In the genomic region with DNA sequence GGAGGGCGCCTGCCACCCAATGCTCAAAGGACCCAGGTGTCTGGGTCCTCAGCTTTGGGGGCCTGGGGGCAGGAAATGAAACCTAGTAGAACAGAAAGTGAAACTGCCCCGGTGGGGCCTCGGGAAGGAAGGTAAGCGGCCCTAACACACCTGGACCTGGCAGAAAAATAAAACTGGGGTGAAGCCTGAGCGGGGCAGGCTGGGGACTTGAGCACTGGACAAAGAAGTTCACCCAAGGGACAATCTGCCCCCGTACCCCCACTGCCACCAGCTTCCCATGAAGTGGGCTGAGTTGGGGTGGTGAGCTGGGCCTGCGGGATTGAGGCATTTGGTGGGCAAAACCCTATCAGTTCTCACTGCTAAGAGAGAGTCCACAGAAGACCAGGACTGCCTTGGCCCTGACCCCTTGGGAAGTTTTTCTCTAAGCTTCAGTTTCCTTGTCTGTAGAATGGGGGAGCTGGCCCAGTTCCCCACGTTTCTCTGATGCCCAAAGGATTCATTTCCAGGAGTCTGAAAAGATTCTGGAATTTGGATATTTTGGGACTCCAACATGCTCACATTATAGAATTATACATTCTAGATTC, we compare ENCODE assay signal across 8 cellular contexts. TPM values are rescaled to one million over a fixed set of nuclear protein-coding genes. Genes with fewer than 3 reads are reported as not detected.
DNase-seq lines count a peak whose midpoint lies in the region; ATAC-seq and TF ChIP-seq lines count a peak whose summit lies in the region.

No MANE protein-coding gene starts in this region.

- intact Hi-C loops in esophagus squamous epithelium (cut with DNase I) (no loop called here), psoas muscle (cut with DNase I) (no loop called here)

- H3K27ac ChIP-seq in AG04450 (ENCODE audit: low read depth, low read length) (peak overlapping the region; percentile 39), esophagus squamous epithelium (peak overlapping the region; percentile 92 to 99 (median 96)), psoas muscle (peak overlapping the region; percentile 69)

- H3K27me3 Mint-ChIP-seq in HFFc6 (ENCODE audit: insufficient read depth), result peaks cover 2% of the 10 kb centered on the region; the same call in 1 of the 2 replicates

- peak overlapping the region; percentile 95 for H3K27ac Mint-ChIP-seq in HFFc6

- H3K4me3 ChIP-seq in AG04450 (ENCODE audit: low read depth, low read length) (peak overlapping the region; percentile 71), esophagus squamous epithelium (peak overlapping the region; percentile 68 to 95 (median 85)), psoas muscle (peak overlapping the region; percentile 89)

- H3K36me3 ChIP-seq in esophagus squamous epithelium, result peaks cover 0 to 33% (median 4%) of the 10 kb centered on the region in 3 donors
- peaks cover 0 to 14% of the 10 kb centered on the region in 2 donors for H3K36me3 ChIP-seq in psoas muscle (ENCODE audit: insufficient read depth in 1 of 2, low read depth in 1 of 2)

- WGBS in esophagus squamous epithelium, 2 donors, result 4 to 5% methylated on average over 6 to 7 of the region's 8 CpGs
- whole genome bisulfite sequencing in psoas muscle, 3 donors, result 16 to 21% (median 17%) methylated on average over 8 of the region's 8 CpGs

- CTCF ChIA-PET in AG04450 (lab: Charles Lee), result interaction anchor here (0.6 to 6.5 kb wide), 4 partner anchors 11 to 299 kb away, joined by 3 to 46 read pairs (median 6); partner anchors contain the start of gene DACT3

- H3K4me1 ChIP-seq in esophagus squamous epithelium (peaks cover 30 to 64% (median 31%) of the 10 kb centered on the region in 3 donors), psoas muscle (peaks cover 18% of the 10 kb centered on the region)

- peak in 1 of 4 donors; percentile 28 for TF ChIP-seq POLR2A in esophagus squamous epithelium (IDR thresholded peaks at IDR 0.05)

- H3K9me3 ChIP-seq in AG04450 (ENCODE audit: control insufficient read depth, insufficient read depth, low read length) (peaks cover 4% of the 10 kb centered on the region; the same call in 1 of the 2 replicates), esophagus squamous epithelium (no peaks in the 10 kb centered on the region), psoas muscle (no peaks in the 10 kb centered on the region)

- TF ChIP-seq CTCF in AG04450 (IDR thresholded peaks at IDR 0.05; ENCODE audit: low read depth, low read length), result no peak
- no peak for TF ChIP-seq CTCF in HFFc6 (IDR thresholded peaks at IDR 0.05)
- TF ChIP-seq CTCF in esophagus squamous epithelium (IDR thresholded peaks at IDR 0.05), result no peak
- no peak for TF ChIP-seq CTCF in psoas muscle (IDR thresholded peaks at IDR 0.05)

- peaks cover 6% of the 10 kb centered on the region for H3K36me3 Mint-ChIP-seq in HFFc6 (ENCODE audit: low read depth)

- H3K4me1 Mint-ChIP-seq in HFFc6 (ENCODE audit: low read depth), result peaks cover 26% of the 10 kb centered on the region

- H3K27me3 ChIP-seq in AG04450 (ENCODE audit: control insufficient read depth, insufficient read depth, low read length), result no peaks in the 10 kb centered on the region
- no peaks in the 10 kb centered on the region for H3K27me3 ChIP-seq in esophagus squamous epithelium
- H3K27me3 ChIP-seq in psoas muscle (ENCODE audit: insufficient read depth in 3 of 3, low read length in 2 of 3), result no peaks in the 10 kb centered on the region

- H3K4me3 Mint-ChIP-seq in HFFc6, result peak overlapping the region; percentile 94

- no peaks in the 10 kb centered on the region for H3K9me3 Mint-ChIP-seq in HFFc6

- POLR2A ChIA-PET in AG04450 (lab: Yijun Ruan, JAX), result interaction anchor here (0.5 to 0.6 kb wide), 3 partner anchors 10 to 279 kb away, joined by 3 to 7 read pairs (median 3); no protein-coding TSS in a partner anchor

- ATAC-seq in psoas muscle, result no peak
- ATAC-seq in HG03025 (IDR thresholded peaks at IDR 0.05; ENCODE audit: low FRiP score, unreplicated experiment), result no peak

- DNase-seq in AG04450 (ENCODE audit: low read depth, low spot score) (no peak), HFFc6 (no peak), esophagus squamous epithelium (lab: John Stamatoyannopoulos, UW) (no peak), psoas muscle (no peak), SHP77 (lab: John Stamatoyannopoulos, UW) (no peak), cortex of kidney (lab: John Stamatoyannopoulos, UW) (no peak)
- DNase-seq in activated CD4-positive, alpha-beta T cell treated with anti-CD3 and anti-CD28 coated beads, Interleukin-2, amount 50 U/mL, for 48 hours, result peak; percentile 53 to 58

RNA-seq across cellular contexts. Expression of gene PRKD2, which starts 2.3 kb away (rescaled TPM):
- polyA plus RNA-seq in AG04450 (2011; rRNA removed) (6.7 and 10.3 TPM in 2 replicates), psoas muscle (1 to 10 TPM; 4.0 to 6.9 (median 4.8) TPM)
- polyA minus RNA-seq in AG04450 (2011; rRNA and poly(A)+ RNA removed), result 15.2 and 18.8 TPM in 2 replicates
- total RNA-seq in HFFc6 (2021; fragmentation: NEBNext Ultra II Directional; extraction: Animal tissue kit (Norgen Biotek cat#: 25700)), result 10 to 100 TPM; 35.3 to 42.2 (median 38.4) TPM
- total RNA-seq in esophagus squamous epithelium (10 to 100 TPM; 28.8 to 54.2 (median 31.8) TPM), psoas muscle (1 to 10 TPM; 6.3 to 9.1 (median 8.1) TPM)

RNA-seq across cellular contexts. Expression of gene FKRP, which starts 31.2 kb away (rescaled TPM):
- polyA plus RNA-seq in AG04450 (2011; rRNA removed) (12.1 and 12.6 TPM in 2 replicates), psoas muscle (10 to 100 TPM; 11.6 to 15.0 (median 13.1) TPM)
- 6.4 and 10.8 TPM in 2 replicates for polyA minus RNA-seq in AG04450 (2011; rRNA and poly(A)+ RNA removed)
- total RNA-seq in HFFc6 (2021; fragmentation: NEBNext Ultra II Directional; extraction: Animal tissue kit (Norgen Biotek cat#: 25700)), result 10 to 100 TPM; 31.4 to 36.8 (median 33.2) TPM
- total RNA-seq in esophagus squamous epithelium (10 to 100 TPM in 1 of 4 donors, 1 to 10 TPM in 3; 5.6 to 12.6 (median 9.3) TPM), psoas muscle (10 to 100 TPM; 14.4 to 24.5 (median 20.3) TPM)

RNA-seq across cellular contexts. Expression of gene STRN4, which starts 31.6 kb away (rescaled TPM):
- polyA plus RNA-seq in AG04450 (2011; rRNA removed), result 48.1 and 59.3 TPM in 2 replicates
- polyA minus RNA-seq in AG04450 (2011; rRNA and poly(A)+ RNA removed), result 41.8 and 59.4 TPM in 2 replicates
- 10 to 100 TPM; 53.6 to 60.8 (median 58.3) TPM for total RNA-seq in HFFc6 (2021; fragmentation: NEBNext Ultra II Directional; extraction: Animal tissue kit (Norgen Biotek cat#: 25700))
- 10 to 100 TPM; 60.1 to 86.4 (median 69.7) TPM for total RNA-seq in esophagus squamous epithelium
- total RNA-seq in psoas muscle, result 10 to 100 TPM; 28.6 to 72.3 (median 40.6) TPM
- polyA plus RNA-seq in psoas muscle, result 10 to 100 TPM; 45.2 to 53.9 (median 46.2) TPM

RNA-seq across cellular contexts. Expression of gene DACT3, which starts 53.6 kb away (rescaled TPM):
- 6.1 and 6.9 TPM in 2 replicates for polyA plus RNA-seq in AG04450 (2011; rRNA removed)
- polyA minus RNA-seq in AG04450 (2011; rRNA and poly(A)+ RNA removed), result 4.2 and 5.1 TPM in 2 replicates
- 10 to 100 TPM; 12.6 to 17.2 (median 15.5) TPM for total RNA-seq in HFFc6 (2021; fragmentation: NEBNext Ultra II Directional; extraction: Animal tissue kit (Norgen Biotek cat#: 25700))
- total RNA-seq in esophagus squamous epithelium, result 1 to 10 TPM in 2 of 4 donors, under 1 TPM in 2; 0.22 to 5.7 (median 1.8) TPM
- total RNA-seq in psoas muscle, result 1 to 10 TPM in 3 of 4 donors, under 1 TPM in 1; 0.76 to 1.6 (median 1.1) TPM
- polyA plus RNA-seq in psoas muscle, result under 1 TPM; 0.44 to 0.66 (median 0.53) TPM

Comparison
In these comparisons a context has a peak if more than half of its experiments do, and no peak if none do; other contexts are left out.
1. DNase-seq: peak in activated CD4-positive, alpha-beta T cell treated with anti-CD3 and anti-CD28 coated beads, Interleukin-2, amount 50 U/mL, for 48 hours (2 of 2); none in AG04450 (single experiment), HFFc6 (single experiment), esophagus squamous epithelium (single experiment), psoas muscle (0 of 2), SHP77 (0 of 2) and cortex of kidney (single experiment).
2. H3K27ac ChIP-seq: peak in every context shown above with its lines; median percentile 96 in esophagus squamous epithelium; 69 in psoas muscle; 39 in AG04450.
3. Peak in every context shown above with its lines, with median percentiles within 50 percentile points of each other: H3K4me3 ChIP-seq.